ENCODE assay signal across 8 cellular contexts in the genomic region with DNA sequence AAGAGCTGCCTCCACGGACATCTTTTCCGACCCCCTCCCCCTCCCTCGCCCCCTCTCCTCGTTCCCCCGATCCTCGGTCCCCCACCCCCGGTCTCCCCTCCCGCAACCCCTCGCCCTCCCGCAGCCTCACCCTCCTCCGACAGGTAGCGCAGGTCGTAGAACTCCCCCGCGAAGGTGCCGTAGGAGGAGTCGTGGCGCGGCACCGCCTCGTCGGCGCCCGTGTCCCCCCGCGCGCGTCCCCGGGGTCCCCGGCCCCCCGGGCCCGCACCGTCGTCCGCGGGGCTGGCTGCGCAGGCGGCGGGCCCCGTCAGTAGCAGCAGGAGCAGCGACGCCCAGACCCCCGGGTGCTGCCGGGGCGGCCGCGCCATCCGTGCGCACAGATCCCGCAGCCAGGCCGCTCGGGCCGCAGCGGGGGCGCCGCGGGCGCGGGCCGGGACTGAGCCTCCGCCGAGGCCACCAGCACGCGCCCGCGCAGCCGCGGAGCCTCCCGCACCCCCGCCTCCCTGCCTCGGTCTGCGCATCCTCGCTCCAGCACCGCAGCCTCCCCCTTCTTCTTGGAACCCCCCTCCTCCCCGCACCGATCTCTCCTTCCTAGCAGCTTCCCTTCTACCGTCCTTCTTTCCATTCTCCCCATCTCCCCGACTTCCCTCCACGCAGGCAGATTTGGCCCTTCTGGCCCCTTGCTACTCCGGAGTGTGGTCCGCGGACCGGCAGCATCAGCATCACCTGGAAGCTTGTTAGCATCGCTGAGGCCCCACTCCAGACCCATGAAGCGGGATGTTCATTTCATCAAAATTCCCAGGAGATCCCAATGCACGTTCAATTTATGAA. TPM values are rescaled to one million over a fixed set of nuclear protein-coding genes. Genes with fewer than 3 reads are reported as not detected.
DNase-seq lines count a peak whose midpoint lies in the region; ATAC-seq and TF ChIP-seq lines count a peak whose summit lies in the region.

A gene with protein sequence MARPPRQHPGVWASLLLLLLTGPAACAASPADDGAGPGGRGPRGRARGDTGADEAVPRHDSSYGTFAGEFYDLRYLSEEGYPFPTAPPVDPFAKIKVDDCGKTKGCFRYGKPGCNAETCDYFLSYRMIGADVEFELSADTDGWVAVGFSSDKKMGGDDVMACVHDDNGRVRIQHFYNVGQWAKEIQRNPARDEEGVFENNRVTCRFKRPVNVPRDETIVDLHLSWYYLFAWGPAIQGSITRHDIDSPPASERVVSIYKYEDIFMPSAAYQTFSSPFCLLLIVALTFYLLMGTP (minus strand): TSS at position 479 of the 831 bp plus-strand sequence. CDS start 111 bp downstream, at position 368.

- H3K27ac ChIP-seq in CD8-positive, alpha-beta memory T cell (ENCODE audit: low read depth, low read length) = no peak within 1 kb of the TSS
- H3K27ac ChIP-seq in parathyroid adenoma (no peak within 1 kb of the TSS), ascending aorta (no peak within 1 kb of the TSS)

- peaks cover 0 to 3% (median under 1%) of the 10 kb centered on the region in 5 donors for H3K9me3 Mint-ChIP-seq in CD8-positive, alpha-beta memory T cell

- ATAC-seq in HG03196 (IDR thresholded peaks at IDR 0.05; ENCODE audit: unreplicated experiment) (no peak), GM18867 (IDR thresholded peaks at IDR 0.05; ENCODE audit: unreplicated experiment) (no peak)

- H3K9ac ChIP-seq in parathyroid adenoma = no peak within 1 kb of the TSS

- peaks cover 21 to 72% of the 10 kb centered on the region in 2 donors for H3K27me3 Mint-ChIP-seq in CD8-positive, alpha-beta memory T cell

- POLR2A ChIA-PET in CD8-positive, alpha-beta memory T cell (lab: Charles Lee) = no interaction called here

- H3K4me2 ChIP-seq in parathyroid adenoma (ENCODE audit: low read length) = peak within 1 kb of the TSS; percentile 37

- H3K4me3 Mint-ChIP-seq in CD8-positive, alpha-beta memory T cell = peak within 1 kb of the TSS in 4 of 7 donors; percentile 46 to 63 (median 55)

- H3K79me2 ChIP-seq in parathyroid adenoma = no peaks in the 10 kb centered on the region

- H3K27ac Mint-ChIP-seq in CD8-positive, alpha-beta memory T cell = no peak within 1 kb of the TSS

- CTCF ChIA-PET in CD8-positive, alpha-beta memory T cell (lab: Charles Lee) = no interaction called here

- H3K36me3 Mint-ChIP-seq in CD8-positive, alpha-beta memory T cell = no peaks in the 10 kb centered on the region

- no peaks in the 10 kb centered on the region for H3K27me3 ChIP-seq in CD8-positive, alpha-beta memory T cell (ENCODE audit: insufficient read depth, low read length, poor library complexity, severe bottlenecking)
- no peaks in the 10 kb centered on the region for H3K27me3 ChIP-seq in parathyroid adenoma (ENCODE audit: control insufficient read depth, insufficient read depth, low read length)
- no peaks in the 10 kb centered on the region for H3K27me3 ChIP-seq in ascending aorta

- H2AFZ ChIP-seq in parathyroid adenoma = peak within 1 kb of the TSS; percentile 50

- H3K4me1 Mint-ChIP-seq in CD8-positive, alpha-beta memory T cell = peaks cover 3 to 6% (median 4%) of the 10 kb centered on the region in 3 donors

- intact Hi-C loops in ascending aorta (cut with DNase I) = no loop called here

- no peaks in the 10 kb centered on the region for H3K9me3 ChIP-seq in CD8-positive, alpha-beta memory T cell (ENCODE audit: low read length)
- H3K9me3 ChIP-seq in parathyroid adenoma (ENCODE audit: control insufficient read depth, low read length) (no peaks in the 10 kb centered on the region), ascending aorta (no peaks in the 10 kb centered on the region)

- no peak within 1 kb of the TSS for H3K4me3 ChIP-seq in CD8-positive, alpha-beta memory T cell (ENCODE audit: low read length)
- H3K4me3 ChIP-seq in foreskin fibroblast (ENCODE audit: low read depth in 1 of 2, low read length in 2 of 2) (peak within 1 kb of the TSS; percentile 22 to 24), parathyroid adenoma (ENCODE audit: low read depth, low read length) (no peak within 1 kb of the TSS), ascending aorta (peak within 1 kb of the TSS in 1 of 2 donors; percentile 33)

- TF ChIP-seq CTCF in foreskin fibroblast (IDR thresholded peaks at IDR 0.05; ENCODE audit: low read depth, low read length) (no peak), parathyroid adenoma (IDR thresholded peaks at IDR 0.05) (no peak), ascending aorta (IDR thresholded peaks at IDR 0.05) (no peak)

- H3K36me3 ChIP-seq in CD8-positive, alpha-beta memory T cell (ENCODE audit: insufficient read depth, low read length) = no peaks in the 10 kb centered on the region
- H3K36me3 ChIP-seq in parathyroid adenoma (ENCODE audit: control insufficient read depth, insufficient read depth, low read length) (no peaks in the 10 kb centered on the region), ascending aorta (no peaks in the 10 kb centered on the region)

- H3K4me1 ChIP-seq in CD8-positive, alpha-beta memory T cell (ENCODE audit: insufficient read depth, low read length) = no peaks in the 10 kb centered on the region
- no peaks in the 10 kb centered on the region for H3K4me1 ChIP-seq in parathyroid adenoma
- no peaks in the 10 kb centered on the region for H3K4me1 ChIP-seq in ascending aorta

- DNase-seq in CD8-positive, alpha-beta memory T cell = no peak
- DNase-seq in NCI-H69 (lab: John Stamatoyannopoulos, UW) (peak; percentile 82), foreskin fibroblast (peak in 1 of 2 donors; percentile 18), ascending aorta (ENCODE audit: low spot score in 2 of 2) (no peak)
- no peak for DNase-seq in activated CD4-positive, CD25-positive, alpha-beta regulatory T cell treated with anti-CD3 and anti-CD28 coated beads, Interleukin-2, amount 50 U/mL, for 72 hours

RNA-seq across cellular contexts. Expression of the gene that starts here (rescaled TPM):
- total RNA-seq in CD8-positive, alpha-beta memory T cell = not detected
- polyA plus RNA-seq in CD8-positive, alpha-beta memory T cell = not detected
- 0.11 TPM for total RNA-seq in ascending aorta

Comparison
In these comparisons a context has a peak if more than half of its experiments do, and no peak if none do; other contexts are left out.
1. H3K4me3 ChIP-seq: peak in foreskin fibroblast (2 of 2); none in CD8-positive, alpha-beta memory T cell (single experiment) and parathyroid adenoma (single experiment).